In genomic region chr5:14665949-14666741, GRCh38 we compare ENCODE assay signal across 8 cellular contexts. TPM values are rescaled to one million over a fixed set of nuclear protein-coding genes. Genes with fewer than 3 reads are reported as not detected.
A peak's percentile ranks its signal among the peaks of the same experiment; 100 is the strongest.
DNase-seq lines count a peak whose midpoint lies in the region; ATAC-seq, FAIRE-seq and TF ChIP-seq lines count a peak whose summit lies in the region.

No MANE protein-coding gene starts in this region.

- H3K36me3 ChIP-seq in HUES64 (ENCODE audit: insufficient read depth, low read length): peaks cover 5% of the 10 kb centered on the region; the same call in 1 of the 2 replicates
- H3K36me3 ChIP-seq in psoas muscle (ENCODE audit: insufficient read depth in 1 of 2, low read depth in 1 of 2): no peaks in the 10 kb centered on the region

- H3K36me3 Mint-ChIP-seq in activated CD4-positive, alpha-beta T cell treated with anti-CD3 and anti-CD28 coated beads, Interleukin-2, amount 10 ng/mL, durations not matched to agents 24 days and 14 days (ENCODE audit: low read depth): peaks cover 36% of the 10 kb centered on the region
- H3K36me3 Mint-ChIP-seq in endothelial cell (ENCODE audit: low read depth, unreplicated experiment): peaks cover 7% of the 10 kb centered on the region

- peaks cover 58% of the 10 kb centered on the region for H3K4me1 Mint-ChIP-seq in activated CD4-positive, alpha-beta T cell treated with anti-CD3 and anti-CD28 coated beads, Interleukin-2, amount 10 ng/mL, durations not matched to agents 24 days and 14 days
- H3K4me1 Mint-ChIP-seq in endothelial cell (ENCODE audit: unreplicated experiment): peaks cover 37% of the 10 kb centered on the region

- peaks cover 30% of the 10 kb centered on the region for H3K27me3 ChIP-seq in HUES64 (ENCODE audit: insufficient read depth, low read length)
- no peaks in the 10 kb centered on the region for H3K27me3 ChIP-seq in psoas muscle (ENCODE audit: insufficient read depth in 3 of 3, low read length in 2 of 3)

- no peak overlapping the region for H3K9ac ChIP-seq in HUES64 (ENCODE audit: low read depth, low read length)

- FAIRE-seq in D721Med (lab: Jason Lieb, UNC): no peak

- ATAC-seq in GM21528 (IDR thresholded peaks at IDR 0.05; ENCODE audit: low FRiP score, unreplicated experiment) (peak; percentile 34), psoas muscle (no peak)

- peak overlapping the region; percentile 96 for H3K4me3 Mint-ChIP-seq in activated CD4-positive, alpha-beta T cell treated with anti-CD3 and anti-CD28 coated beads, Interleukin-2, amount 10 ng/mL, durations not matched to agents 24 days and 14 days
- H3K4me3 Mint-ChIP-seq in endothelial cell (ENCODE audit: unreplicated experiment): peak overlapping the region; percentile 59

- peak overlapping the region; percentile 64 for H3K27ac Mint-ChIP-seq in activated CD4-positive, alpha-beta T cell treated with anti-CD3 and anti-CD28 coated beads, Interleukin-2, amount 10 ng/mL, durations not matched to agents 24 days and 14 days
- no peak overlapping the region for H3K27ac Mint-ChIP-seq in endothelial cell (ENCODE audit: unreplicated experiment)

- H3K4me3 ChIP-seq in GM12875 (ENCODE audit: low read depth, low read length): peak overlapping the region; percentile 83
- peak overlapping the region; percentile 56; the same call in 1 of the 2 replicates for H3K4me3 ChIP-seq in HUES64 (ENCODE audit: low read length)
- peak overlapping the region; percentile 85 for H3K4me3 ChIP-seq in psoas muscle

- H3K27me3 Mint-ChIP-seq in activated CD4-positive, alpha-beta T cell treated with anti-CD3 and anti-CD28 coated beads, Interleukin-2, amount 10 ng/mL, durations not matched to agents 24 days and 14 days: no peaks in the 10 kb centered on the region
- H3K27me3 Mint-ChIP-seq in endothelial cell (ENCODE audit: unreplicated experiment): peaks cover 5% of the 10 kb centered on the region

- H3K9me3 Mint-ChIP-seq in activated CD4-positive, alpha-beta T cell treated with anti-CD3 and anti-CD28 coated beads, Interleukin-2, amount 10 ng/mL, durations not matched to agents 24 days and 14 days: no peaks in the 10 kb centered on the region
- H3K9me3 Mint-ChIP-seq in endothelial cell (ENCODE audit: unreplicated experiment): no peaks in the 10 kb centered on the region

- intact Hi-C loops in activated CD4-positive, alpha-beta T cell treated with anti-CD3 and anti-CD28 coated beads, Interleukin-2, amount 10 ng/mL, durations not matched to agents 24 days and 14 days (cut with micrococcal nuclease): loop anchor here (1.0 to 10.0 kb wide), 5 partner anchors 9 to 521 kb away; partner anchors contain the start of gene TRIO
- intact Hi-C loops in psoas muscle (cut with DNase I): no loop called here

- H3K4me1 ChIP-seq in HUES64 (ENCODE audit: insufficient read depth, low read length) (peaks cover 18% of the 10 kb centered on the region), psoas muscle (peaks cover 25% of the 10 kb centered on the region)

- peak; percentile 82 for DNase-seq in activated CD4-positive, alpha-beta T cell treated with anti-CD3 and anti-CD28 coated beads, Interleukin-2, amount 10 ng/mL, durations not matched to agents 24 days and 14 days
- DNase-seq in endothelial cell (ENCODE audit: low spot score) (peak; percentile 31), psoas muscle (no peak), D721Med (ENCODE audit: insufficient read length, low spot score) (no peak), islet precursor cell (no peak)

- H3K9me3 ChIP-seq in HUES64 (ENCODE audit: insufficient read depth, low read depth, low read length) (no peaks in the 10 kb centered on the region), psoas muscle (no peaks in the 10 kb centered on the region)

- TF ChIP-seq CTCF in GM12875 (IDR thresholded peaks at IDR 0.05; ENCODE audit: borderline replicate concordance, insufficient read depth, low read depth, low read length): peak; percentile 41; the same call in 1 of the 2 replicates
- TF ChIP-seq CTCF in endothelial cell (IDR thresholded peaks at IDR 0.05; ENCODE audit: unreplicated experiment): no peak
- TF ChIP-seq CTCF in psoas muscle (IDR thresholded peaks at IDR 0.05): no peak
- TF ChIP-seq CTCF in D721Med (IDR thresholded peaks at IDR 0.05; ENCODE audit: insufficient read depth, missing control alignments): no peak

- H3K27ac ChIP-seq in HUES64 (ENCODE audit: low read depth, low read length) (no peak overlapping the region), psoas muscle (peak overlapping the region; percentile 94)

- 46% methylated on average over 7 of the region's 9 CpGs for WGBS in HUES64
- WGBS in psoas muscle, 3 donors: 26 to 30% (median 28%) methylated on average over 9 of the region's 9 CpGs

RNA-seq across cellular contexts. Expression of gene OTULIN, which starts 1.6 kb away (rescaled TPM):
- polyA plus RNA-seq in HUES64 (2013, experiment 1 of 2): 18.1 TPM
- 15.8 TPM for polyA plus RNA-seq in HUES64 (2013, experiment 2 of 2)
- 52.5 and 62.1 TPM in 2 replicates for total RNA-seq in activated CD4-positive, alpha-beta T cell treated with anti-CD3 and anti-CD28 coated beads, Interleukin-2, amount 10 ng/mL, durations not matched to agents 24 days and 14 days
- total RNA-seq in endothelial cell (ENCODE audit: unreplicated experiment) (39.7 TPM), psoas muscle (10 to 100 TPM; 12.4 to 20.4 (median 15.4) TPM)
- polyA plus RNA-seq in psoas muscle: 1 to 10 TPM; 2.3 to 8.2 (median 4.1) TPM

Comparison
In these comparisons a context has a peak if more than half of its experiments do, and no peak if none do; other contexts are left out.
1. DNase-seq: peak in activated CD4-positive, alpha-beta T cell treated with anti-CD3 and anti-CD28 coated beads, Interleukin-2, amount 10 ng/mL, durations not matched to agents 24 days and 14 days (single experiment) and endothelial cell (single experiment); none in psoas muscle (0 of 2), D721Med (single experiment) and islet precursor cell (single experiment).
2. Peak in every context shown above with its lines, with median percentiles within 50 percentile points of each other: H3K4me3 ChIP-seq.